In the genomic region with DNA sequence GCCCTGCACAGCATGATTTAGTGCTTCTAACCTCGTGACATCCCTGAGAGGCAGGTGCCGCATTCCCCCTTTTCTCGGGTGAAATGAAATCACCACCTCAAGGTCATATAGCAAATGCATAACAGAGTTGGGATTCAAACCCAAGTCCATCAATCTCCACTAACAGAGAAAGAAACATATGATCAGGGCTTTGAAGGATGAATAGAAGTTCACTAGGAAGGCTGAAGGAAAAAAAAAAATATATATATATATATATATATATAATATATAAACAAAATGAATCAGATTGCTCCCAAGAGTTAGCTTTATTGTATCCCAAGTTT, we compare ENCODE assay signal across 1 cellular context.
TF ChIP-seq lines count a peak whose summit lies in the region.

No MANE protein-coding gene starts in this region.

TF ChIP-seq in IMR-90, 13 proteins besides CTCF, POLR2A, EP300 and RAD21:
- TF ChIP-seq CEBPB (IDR thresholded peaks at IDR 0.05; ENCODE audit: low read depth, low read length) (no peak), SMC3 (IDR thresholded peaks at IDR 0.05; ENCODE audit: low read depth, low read length) (no peak), NFE2L2 (IDR thresholded peaks at IDR 0.05; ENCODE audit: low read depth, low read length) (no peak)
